Comparison of ENCODE assay signal across 8 cellular contexts in genomic region chr2:230865324-230865765, GRCh38. TPM values are rescaled to one million over a fixed set of nuclear protein-coding genes. Genes with fewer than 3 reads are reported as not detected.
A peak's percentile ranks its signal among the peaks of the same experiment; 100 is the strongest.
DNase-seq lines count a peak whose midpoint lies in the region; ATAC-seq and TF ChIP-seq lines count a peak whose summit lies in the region.

No MANE protein-coding gene starts in this region.

- H3K9me2 ChIP-seq in MM.1S (replicated peaks; ENCODE audit: insufficient read depth, low read length) = no peaks in the 10 kb centered on the region
- H3K9me2 ChIP-seq in Karpas-422 (replicated peaks; ENCODE audit: insufficient read depth, low read length) = no peaks in the 10 kb centered on the region

- H3K4me3 ChIP-seq in MM.1S (ENCODE audit: low read length) (peak overlapping the region; percentile 93), endocrine pancreas (ENCODE audit: control insufficient read depth, insufficient read depth, low read length) (no peak overlapping the region), neuronal stem cell (ENCODE audit: low read length in 2 of 2) (peak overlapping the region; percentile 93 to 97), Karpas-422 (ENCODE audit: low read length) (no peak overlapping the region)

- H3K36me3 ChIP-seq in MM.1S (replicated peaks; ENCODE audit: insufficient read depth, low read length) (no peaks in the 10 kb centered on the region), endocrine pancreas (ENCODE audit: control insufficient read depth, insufficient read depth, low read length) (no peaks in the 10 kb centered on the region), neuronal stem cell (replicated peaks in 1 of 2; ENCODE audit: control insufficient read depth in 2 of 2, insufficient read depth in 2 of 2, low read length in 2 of 2) (peaks cover 0 to 13% of the 10 kb centered on the region in 2 donors), Karpas-422 (ENCODE audit: insufficient read depth, low read length) (no peaks in the 10 kb centered on the region)

- DNase-seq in COR-L47 (lab: John Stamatoyannopoulos, UW) = peak; percentile 1
- DNase-seq in MM.1S = peak; percentile 36
- DNase-seq in neuronal stem cell (ENCODE audit: low spot score) = no peak
- DNase-seq in Karpas-422 = no peak
- DNase-seq in NCI-H2107 (lab: John Stamatoyannopoulos, UW) = no peak
- no peak for DNase-seq in erythroblast (lab: John Stamatoyannopoulos, UW)

- H4K20me1 ChIP-seq in MM.1S (ENCODE audit: insufficient read depth, low read length) = no peaks in the 10 kb centered on the region
- no peaks in the 10 kb centered on the region for H4K20me1 ChIP-seq in Karpas-422 (ENCODE audit: insufficient read depth, low read depth, low read length)

- H3K4me2 ChIP-seq in MM.1S (ENCODE audit: low read depth, low read length) (peak overlapping the region; percentile 98), neuronal stem cell (ENCODE audit: insufficient read depth, low read length, poor library complexity, severe bottlenecking) (peak overlapping the region; percentile 83), Karpas-422 (ENCODE audit: low read depth, low read length, poor library complexity, severe bottlenecking) (no peak overlapping the region)

- H3F3A ChIP-seq in MM.1S (ENCODE audit: insufficient read depth, low read length) = peaks cover 50% of the 10 kb centered on the region

- TF ChIP-seq CTCF in MM.1S (IDR thresholded peaks at IDR 0.05; ENCODE audit: low read length) = no peak

- H3K27me3 ChIP-seq in MM.1S (replicated peaks; ENCODE audit: insufficient read depth, low read length) (no peaks in the 10 kb centered on the region), endocrine pancreas (ENCODE audit: control insufficient read depth, insufficient read depth, low read length) (no peaks in the 10 kb centered on the region), neuronal stem cell (ENCODE audit: control insufficient read depth in 3 of 3, insufficient read depth in 3 of 3, low read depth in 1 of 3, low read length in 3 of 3) (peaks cover 0 to 20% (median 0%) of the 10 kb centered on the region in 3 experiments), Karpas-422 (ENCODE audit: low read length) (no peaks in the 10 kb centered on the region)

- H4K8ac ChIP-seq in neuronal stem cell (ENCODE audit: low read depth, low read length) = no peak overlapping the region

- H3K23ac ChIP-seq in neuronal stem cell (ENCODE audit: low read depth, low read length, poor library complexity) = peak overlapping the region; percentile 96

- peak overlapping the region; percentile 91 for H3K9ac ChIP-seq in MM.1S (ENCODE audit: low read length)
- peak overlapping the region; percentile 74 for H3K9ac ChIP-seq in endocrine pancreas (ENCODE audit: control insufficient read depth, insufficient read depth, low read length)
- peak overlapping the region; percentile 99 for H3K9ac ChIP-seq in neuronal stem cell (ENCODE audit: low read depth, low read length, poor library complexity)
- no peak overlapping the region for H3K9ac ChIP-seq in Karpas-422 (ENCODE audit: low read length)

- H3K4me1 ChIP-seq in MM.1S (ENCODE audit: low read length) (peaks cover 27% of the 10 kb centered on the region), endocrine pancreas (ENCODE audit: control insufficient read depth, insufficient read depth, low read length) (no peaks in the 10 kb centered on the region), neuronal stem cell (ENCODE audit: control insufficient read depth in 2 of 2, insufficient read depth in 1 of 2, low read depth in 1 of 2, low read length in 2 of 2) (peaks cover 40 to 41% of the 10 kb centered on the region in 2 donors), Karpas-422 (ENCODE audit: low read length) (peaks cover 30% of the 10 kb centered on the region)

- no CpG with 5 or more reads among the region's 23 CpGs for WGBS in neuronal stem cell (ENCODE audit: extremely low coverage in 2 of 2, insufficient read length in 2 of 2, insufficient replicate concordance in 1 of 2), 2 donors

- H3K9me3 ChIP-seq in MM.1S (replicated peaks; ENCODE audit: insufficient read depth, low read length) (no peaks in the 10 kb centered on the region), endocrine pancreas (ENCODE audit: control insufficient read depth, low read length) (no peaks in the 10 kb centered on the region), neuronal stem cell (replicated peaks in 1 of 2; ENCODE audit: control insufficient read depth in 2 of 2, insufficient read depth in 1 of 2, low read depth in 1 of 2, low read length in 2 of 2) (no peaks in the 10 kb centered on the region), Karpas-422 (ENCODE audit: low read length) (no peaks in the 10 kb centered on the region)

- peak overlapping the region; percentile 98 for H2BK15ac ChIP-seq in neuronal stem cell (ENCODE audit: low read length)

- no peak overlapping the region for H2AFZ ChIP-seq in MM.1S (ENCODE audit: low read length)
- H2AFZ ChIP-seq in neuronal stem cell (ENCODE audit: low read length) = peak overlapping the region; percentile 75
- H2AFZ ChIP-seq in Karpas-422 (ENCODE audit: low read length) = no peak overlapping the region

- H2BK12ac ChIP-seq in neuronal stem cell (ENCODE audit: low read length) = peak overlapping the region; percentile 63

- H3K27ac ChIP-seq in MM.1S (ENCODE audit: low read length) (peak overlapping the region; percentile 96; the same call in 1 of the 2 replicates), neuronal stem cell (replicated peaks; ENCODE audit: low read length) (no peak overlapping the region), Karpas-422 (ENCODE audit: low read length) (no peak overlapping the region)

- ATAC-seq in HG02759 (IDR thresholded peaks at IDR 0.05; ENCODE audit: unreplicated experiment) = no peak

- peak overlapping the region; percentile 91 for H2BK5ac ChIP-seq in neuronal stem cell (ENCODE audit: low read length)

- peak overlapping the region; percentile 90 for H3K14ac ChIP-seq in neuronal stem cell (ENCODE audit: low read length)

- TF ChIP-seq POLR2A in erythroblast (IDR thresholded peaks at IDR 0.05; ENCODE audit: low read length) = no peak

- H3K79me1 ChIP-seq in neuronal stem cell (ENCODE audit: low read depth, low read length) = peaks cover 15% of the 10 kb centered on the region

- H3K4ac ChIP-seq in neuronal stem cell (ENCODE audit: low read length) = no peak overlapping the region

- peaks cover 56% of the 10 kb centered on the region for H3K79me2 ChIP-seq in MM.1S (ENCODE audit: low read length)
- no peaks in the 10 kb centered on the region for H3K79me2 ChIP-seq in Karpas-422 (ENCODE audit: low read length)

- peak overlapping the region; percentile 64 for H2BK120ac ChIP-seq in neuronal stem cell (ENCODE audit: low read depth, low read length)

- peak overlapping the region; percentile 22 for H4K91ac ChIP-seq in neuronal stem cell (ENCODE audit: low read depth, low read length, poor library complexity)

- H3K18ac ChIP-seq in neuronal stem cell (ENCODE audit: low read length) = peak overlapping the region; percentile 99

- peak overlapping the region; percentile 86 for H2AK5ac ChIP-seq in neuronal stem cell (ENCODE audit: low read depth, low read length)

RNA-seq across cellular contexts. Expression of gene ITM2C, which starts 0.6 kb away (rescaled TPM):
- polyA plus RNA-seq in neuronal stem cell (2013, experiment 1 of 2) = 167 TPM
- polyA plus RNA-seq in neuronal stem cell (2013, experiment 2 of 2) = 168 TPM
- 0.19 TPM in 1 of 2 replicates, not detected in the other for total RNA-seq in Karpas-422 (2014; rRNA removed; shearing (Covaris generic); ENCODE audit: low replicate concordance)

RNA-seq across cellular contexts. Expression of gene GPR55, which starts 59.7 kb away (rescaled TPM):
- polyA plus RNA-seq in neuronal stem cell (2013, experiment 1 of 2) = not detected
- polyA plus RNA-seq in neuronal stem cell (2013, experiment 2 of 2) = not detected
- 2.9 and 9.5 TPM in 2 replicates for total RNA-seq in Karpas-422 (2014; rRNA removed; shearing (Covaris generic); ENCODE audit: low replicate concordance)

Comparison
In these comparisons a context has a peak if more than half of its experiments do, and no peak if none do; other contexts are left out.
1. DNase-seq: peak in COR-L47 (single experiment) and MM.1S (single experiment); none in neuronal stem cell (single experiment), Karpas-422 (single experiment), NCI-H2107 (single experiment) and erythroblast (0 of 2).
2. H3K4me3 ChIP-seq: peak in MM.1S (single experiment) and neuronal stem cell (2 of 2); none in endocrine pancreas (single experiment) and Karpas-422 (single experiment).